8 cellular contexts compared by ENCODE assay signal in the genomic region with DNA sequence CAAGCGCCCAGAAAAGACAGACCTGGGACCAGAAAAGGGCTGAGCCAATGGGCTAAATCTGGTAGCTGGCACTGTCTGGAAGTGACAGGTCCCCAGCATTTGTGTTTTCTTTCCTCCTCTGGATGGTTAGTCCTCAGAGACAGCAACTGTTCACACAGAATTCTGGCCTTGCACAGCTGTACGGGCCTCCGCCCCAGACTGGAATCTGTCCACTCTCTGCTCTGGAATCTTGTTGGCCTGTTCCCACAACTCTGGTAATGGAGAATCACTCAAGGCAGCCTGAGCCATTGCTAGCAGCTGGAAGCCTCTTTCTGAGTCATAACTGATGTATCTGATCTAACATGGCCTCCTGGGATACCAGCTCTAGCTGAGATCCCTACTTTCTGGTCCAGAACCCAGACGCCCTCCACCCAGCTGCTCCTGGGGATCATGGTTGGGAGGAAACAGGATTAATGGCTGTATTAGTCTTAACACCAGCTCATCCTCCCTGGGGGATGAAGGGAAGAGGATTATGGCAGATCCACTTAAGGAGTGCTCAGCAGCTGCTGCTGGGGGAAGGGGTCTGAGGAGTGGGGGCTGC. TPM values are rescaled to one million over a fixed set of nuclear protein-coding genes. Genes with fewer than 3 reads are reported as not detected.
DNase-seq lines count a peak whose midpoint lies in the region; ATAC-seq and TF ChIP-seq lines count a peak whose summit lies in the region.

No MANE protein-coding gene starts in this region.

- H3K9me3 ChIP-seq in adipocyte (ENCODE audit: control insufficient read depth, low read length) (no peaks in the 10 kb centered on the region), tibial nerve (no peaks in the 10 kb centered on the region)

- DNase-seq in activated CD4-positive, alpha-beta T cell treated with anti-CD3 and anti-CD28 coated beads, Interleukin-2, amount 10 ng/mL, durations not matched to agents 7 days and 5 days: no peak
- DNase-seq in activated CD4-positive, alpha-beta T cell treated with anti-CD3 and anti-CD28 coated beads for 4 hours: no peak
- DNase-seq in adipocyte (ENCODE audit: low read depth) (peak; percentile 96), iris pigment epithelial cell (ENCODE audit: low read depth) (peak; percentile 95), tibial nerve (ENCODE audit: low spot score in 2 of 2) (peak; percentile 39 to 68)

- no peaks in the 10 kb centered on the region for H3K27me3 Mint-ChIP-seq in activated CD4-positive, alpha-beta T cell treated with anti-CD3 and anti-CD28 coated beads, Interleukin-2, amount 10 ng/mL, durations not matched to agents 7 days and 5 days

- H3K9me3 Mint-ChIP-seq in activated CD4-positive, alpha-beta T cell treated with anti-CD3 and anti-CD28 coated beads, Interleukin-2, amount 10 ng/mL, durations not matched to agents 7 days and 5 days: no peaks in the 10 kb centered on the region

- no peak for TF ChIP-seq CTCF in tibial nerve (IDR thresholded peaks at IDR 0.05)

- peaks cover 31% of the 10 kb centered on the region for H3K36me3 ChIP-seq in adipocyte (ENCODE audit: control insufficient read depth, insufficient read depth, low read length, severe bottlenecking)
- H3K36me3 ChIP-seq in tibial nerve: peaks cover 3 to 40% (median 14%) of the 10 kb centered on the region in 3 donors

- peak in 1 of 2 donors; percentile 43 for TF ChIP-seq EP300 in tibial nerve (IDR thresholded peaks at IDR 0.05)

- WGBS in tibial nerve, 2 donors: 60 to 67% methylated on average over 4 of the region's 4 CpGs

- no peak for TF ChIP-seq POLR2A in tibial nerve (IDR thresholded peaks at IDR 0.05)

- H3K4me1 ChIP-seq in adipocyte (ENCODE audit: control insufficient read depth, insufficient read depth, low read length): peaks cover 17% of the 10 kb centered on the region
- H3K4me1 ChIP-seq in tibial nerve: peaks cover 0 to 22% (median 6%) of the 10 kb centered on the region in 4 donors

- ATAC-seq in HG02623 (IDR thresholded peaks at IDR 0.05; ENCODE audit: unreplicated experiment) (no peak), HG03457 (IDR thresholded peaks at IDR 0.05; ENCODE audit: unreplicated experiment) (no peak), GM21717 (IDR thresholded peaks at IDR 0.05; ENCODE audit: unreplicated experiment) (no peak)

- CTCF ChIA-PET in activated CD4-positive, alpha-beta T cell treated with anti-CD3 and anti-CD28 coated beads, Interleukin-2, amount 10 ng/mL, durations not matched to agents 7 days and 5 days (lab: Charles Lee): interaction anchor here (1.4 to 2.2 kb wide), 3 partner anchors 17 to 111 kb away, joined by 4 to 5 read pairs (median 5); a partner anchor contains a TSS

- POLR2A ChIA-PET in activated CD4-positive, alpha-beta T cell treated with anti-CD3 and anti-CD28 coated beads, Interleukin-2, amount 10 ng/mL, durations not matched to agents 7 days and 5 days (lab: Charles Lee): no interaction called here

- H3K27ac Mint-ChIP-seq in activated CD4-positive, alpha-beta T cell treated with anti-CD3 and anti-CD28 coated beads, Interleukin-2, amount 10 ng/mL, durations not matched to agents 7 days and 5 days: peak overlapping the region; percentile 44

- peak overlapping the region in 3 of 4 donors; percentile 53 to 71 (median 62) for H3K27ac ChIP-seq in tibial nerve

- peak overlapping the region; percentile 63 for H3K9ac ChIP-seq in adipocyte (ENCODE audit: low read length)

- no peaks in the 10 kb centered on the region for H3K27me3 ChIP-seq in adipocyte (replicated peaks; ENCODE audit: control insufficient read depth, insufficient read depth, low read length)
- no peaks in the 10 kb centered on the region for H3K27me3 ChIP-seq in tibial nerve

- H3K4me1 Mint-ChIP-seq in activated CD4-positive, alpha-beta T cell treated with anti-CD3 and anti-CD28 coated beads, Interleukin-2, amount 10 ng/mL, durations not matched to agents 7 days and 5 days: peaks cover 50% of the 10 kb centered on the region

- H3K4me3 ChIP-seq in adipocyte (ENCODE audit: low read length) (peak overlapping the region; percentile 49), tibial nerve (no peak overlapping the region)

- H3K4me3 Mint-ChIP-seq in activated CD4-positive, alpha-beta T cell treated with anti-CD3 and anti-CD28 coated beads, Interleukin-2, amount 10 ng/mL, durations not matched to agents 7 days and 5 days: peak overlapping the region; percentile 55

- peaks cover 37% of the 10 kb centered on the region for H3K36me3 Mint-ChIP-seq in activated CD4-positive, alpha-beta T cell treated with anti-CD3 and anti-CD28 coated beads, Interleukin-2, amount 10 ng/mL, durations not matched to agents 7 days and 5 days (ENCODE audit: low read depth)

RNA-seq across cellular contexts. Expression of a gene that starts 9.1 kb away (rescaled TPM):
- 10 to 100 TPM; 11.2 to 12.9 TPM for total RNA-seq in activated CD4-positive, alpha-beta T cell treated with anti-CD3 and anti-CD28 coated beads, Interleukin-2, amount 10 ng/mL, durations not matched to agents 7 days and 5 days
- 10 to 100 TPM; 15.5 to 20.3 (median 16.7) TPM for total RNA-seq in tibial nerve

RNA-seq across cellular contexts. Expression of a gene that starts 9.2 kb away (rescaled TPM):
- total RNA-seq in activated CD4-positive, alpha-beta T cell treated with anti-CD3 and anti-CD28 coated beads, Interleukin-2, amount 10 ng/mL, durations not matched to agents 7 days and 5 days: 10 to 100 TPM; 28.3 to 33.3 TPM
- total RNA-seq in tibial nerve: 10 to 100 TPM; 13.4 to 22.5 (median 20.0) TPM

RNA-seq across cellular contexts. Expression of a gene that starts 23.8 kb away (rescaled TPM):
- total RNA-seq in activated CD4-positive, alpha-beta T cell treated with anti-CD3 and anti-CD28 coated beads, Interleukin-2, amount 10 ng/mL, durations not matched to agents 7 days and 5 days: 1 to 10 TPM; 3.5 to 5.7 TPM
- total RNA-seq in tibial nerve: 1 to 10 TPM; 1.3 to 5.4 (median 3.1) TPM

RNA-seq across cellular contexts. Expression of a gene that starts 29.6 kb away (rescaled TPM):
- total RNA-seq in activated CD4-positive, alpha-beta T cell treated with anti-CD3 and anti-CD28 coated beads, Interleukin-2, amount 10 ng/mL, durations not matched to agents 7 days and 5 days: 10 to 100 TPM; 55.5 to 59.3 TPM
- total RNA-seq in tibial nerve: 100 to 1,000 TPM; 114 to 180 (median 136) TPM

RNA-seq across cellular contexts. Expression of a gene that starts 31.6 kb away (rescaled TPM):
- total RNA-seq in activated CD4-positive, alpha-beta T cell treated with anti-CD3 and anti-CD28 coated beads, Interleukin-2, amount 10 ng/mL, durations not matched to agents 7 days and 5 days: 10 to 100 TPM; 48.0 to 56.7 TPM
- 10 to 100 TPM; 50.7 to 69.3 (median 63.9) TPM for total RNA-seq in tibial nerve

Comparison
In these comparisons a context has a peak if more than half of its experiments do, and no peak if none do; other contexts are left out.
1. DNase-seq: peak in adipocyte (single experiment), iris pigment epithelial cell (single experiment) and tibial nerve (2 of 2); none in activated CD4-positive, alpha-beta T cell treated with anti-CD3 and anti-CD28 coated beads, Interleukin-2, amount 10 ng/mL, durations not matched to agents 7 days and 5 days (single experiment) and activated CD4-positive, alpha-beta T cell treated with anti-CD3 and anti-CD28 coated beads for 4 hours (0 of 2).